ENCODE assay signal across 25 cellular contexts in the genomic region with DNA sequence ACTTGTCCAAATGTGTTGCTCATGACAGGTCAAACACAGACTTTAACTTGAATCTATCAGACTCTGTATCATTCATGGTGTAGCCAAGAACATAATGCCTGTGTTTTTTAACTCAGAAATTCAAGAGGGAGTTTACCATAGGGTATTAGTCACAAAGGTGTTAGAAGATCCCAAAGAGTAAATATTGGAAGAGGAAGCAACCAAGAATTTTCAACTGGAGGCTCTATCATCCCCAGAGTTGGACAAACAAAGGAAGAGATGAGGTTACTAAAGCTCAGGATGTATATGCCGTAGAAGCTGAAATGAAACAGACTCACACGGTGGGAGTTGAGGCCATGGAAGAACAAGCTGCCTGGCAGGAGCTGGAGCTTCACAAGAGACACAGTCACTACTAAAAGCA.
"Had no signal": no experiment of that assay in that cellular context is flagged by ENCODE, and none has a peak within 500 bp of the region (broad histone marks: within the 10 kb centered on the region; RNA-seq: fewer than 3 reads in every experiment).

No MANE protein-coding gene starts in this region.

- H3K4me3 Mint-ChIP-seq: mesothelial cell of epicardium, naive B cell had no signal

- H3K27me3 Mint-ChIP-seq: naive B cell had no signal

- H3K4me1 Mint-ChIP-seq: naive B cell; naive thymus-derived CD8-positive, alpha-beta T cell had no signal

- H3K27ac ChIP-seq: coronary artery, dorsolateral prefrontal cortex, esophagus muscularis mucosa, foreskin keratinocyte, gastroesophageal sphincter, heart right ventricle, left lung, lower lobe of right lung had no signal

- DNase-seq: dermis blood vessel endothelial cell; dorsolateral prefrontal cortex; effector CD4-positive, alpha-beta T cell; effector memory CD4-positive, alpha-beta T cell; foreskin keratinocyte; glutamatergic neuron; head of caudate nucleus; heart right ventricle; hippocampal formation; left cardiac atrium; left lung; left ventricle myocardium superior; lower lobe of right lung; mesenchymal stem cell; mucosa of descending colon; naive B cell; naive thymus-derived CD8-positive, alpha-beta T cell had no signal

- H3K4me1 ChIP-seq: esophagus muscularis mucosa, foreskin keratinocyte, gastroesophageal sphincter, heart right ventricle, left lung, lower lobe of right lung had no signal

- H3K9me3 ChIP-seq: esophagus muscularis mucosa, gastroesophageal sphincter, left lung, lower lobe of right lung, mucosa of descending colon had no signal

- H3K27me3 ChIP-seq: dorsolateral prefrontal cortex, esophagus muscularis mucosa, foreskin keratinocyte, gastroesophageal sphincter, heart right ventricle, left lung had no signal

- H3K36me3 ChIP-seq: esophagus muscularis mucosa, gastroesophageal sphincter, heart right ventricle, left lung, lower lobe of right lung had no signal

- H3K36me3 Mint-ChIP-seq: naive B cell; naive thymus-derived CD8-positive, alpha-beta T cell had no signal

- H3K27ac Mint-ChIP-seq: mesothelial cell of epicardium; naive B cell; naive thymus-derived CD8-positive, alpha-beta T cell had no signal

- FAIRE-seq: endothelial cell of umbilical vein, frontal cortex, islet of Langerhans, keratinocyte had no signal

- H3K4me3 ChIP-seq: coronary artery, dorsolateral prefrontal cortex, esophagus muscularis mucosa, gastroesophageal sphincter, heart right ventricle, left lung, lower lobe of right lung, mucosa of descending colon had no signal

- ATAC-seq: foreskin keratinocyte; gastroesophageal sphincter; heart right ventricle; left cardiac atrium; left lung; left ventricle myocardium superior; lower lobe of right lung; mucosa of descending colon; naive thymus-derived CD8-positive, alpha-beta T cell had no signal
